In the genomic region with DNA sequence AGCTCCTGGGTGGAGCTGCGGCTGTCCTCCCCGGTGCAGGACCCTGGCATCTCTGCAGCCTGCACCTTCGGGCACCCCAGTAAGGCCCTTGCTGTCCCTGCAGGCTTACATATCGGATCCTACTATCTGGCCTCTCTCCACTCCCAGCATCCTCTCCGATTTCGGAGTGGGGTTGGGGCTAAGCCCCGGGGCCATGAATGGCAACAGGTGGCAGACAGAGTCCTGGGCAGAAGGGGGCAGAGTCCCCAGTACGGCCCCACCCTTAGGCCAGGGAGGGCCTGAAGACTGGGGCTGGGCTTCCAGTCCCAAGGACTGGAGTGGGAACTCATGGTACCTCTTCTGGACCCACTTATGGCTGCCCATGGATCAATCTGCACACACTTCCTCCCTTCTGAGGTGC, we compare ENCODE assay signal across 16 cellular contexts.
"Had no signal": no experiment of that assay in that cellular context is flagged by ENCODE, and none has a peak within 500 bp of the region (broad histone marks: within the 10 kb centered on the region; RNA-seq: fewer than 3 reads in every experiment).

No MANE protein-coding gene starts in this region.

- DNase-seq: KBM-7, MV-4-11, NCI-H1048, NCI-H1105 treated with DMSO at 0.1 percent for 48 hours, NCI-H1417 treated with DMSO at 0.1 percent for 48 hours, NCI-H187, NCI-H2029, NCI-H2081 treated with DMSO at 0.1 percent for 48 hours, NCI-H2171, NCI-H226, NCI-H446, NCI-H524 treated with DMSO at 0.1 percent for 48 hours, NCI-H69, NCI-H774, RPMI8226 had no signal

- ATAC-seq: SK-N-SH treated with all-trans-retinoic acid at 6 μM for 48 hours had no signal
